In the genomic region with DNA sequence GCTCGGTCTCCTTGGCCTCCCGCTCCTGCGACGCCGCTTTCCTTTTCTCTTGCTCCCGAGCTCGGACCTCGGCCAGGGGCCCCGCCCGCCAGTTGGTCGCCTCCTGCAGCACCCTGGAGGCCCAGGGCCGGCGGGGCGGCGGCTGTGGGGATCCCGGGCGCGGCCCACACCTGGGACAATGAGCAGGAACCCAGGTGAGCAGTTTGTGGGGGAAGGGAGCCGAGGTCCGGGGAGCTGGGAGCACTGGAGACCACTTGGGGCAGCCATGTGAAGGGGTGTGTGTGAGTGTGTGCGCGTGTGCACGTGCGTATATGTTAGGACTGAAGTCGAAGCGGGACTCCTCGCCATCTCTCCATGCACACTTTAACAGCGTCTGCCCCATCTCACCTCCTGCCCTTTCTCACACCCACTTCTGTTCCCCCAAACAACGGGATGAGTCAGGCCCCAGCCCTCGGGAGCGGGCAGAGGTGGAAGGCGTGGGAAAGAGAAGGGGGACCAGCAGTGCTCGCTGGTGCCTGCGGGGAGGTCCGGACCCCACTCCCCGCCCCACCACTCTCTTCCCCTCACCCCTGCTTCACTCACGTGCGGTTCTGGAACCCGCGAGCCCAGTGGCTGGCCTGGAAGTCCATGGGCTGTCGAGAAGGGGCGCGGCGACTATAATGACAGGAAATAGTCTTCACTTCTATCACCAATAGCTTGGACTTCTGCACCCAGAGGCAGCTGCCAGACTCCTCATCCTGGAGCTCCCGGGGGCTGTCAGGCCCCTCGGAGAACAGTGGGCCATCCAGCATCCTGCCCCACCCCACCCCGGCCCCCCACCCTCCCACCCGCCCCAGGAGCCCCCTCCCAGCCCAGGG, we compare ENCODE assay signal across 5 cellular contexts. TPM values are rescaled to one million over a fixed set of nuclear protein-coding genes. Genes with fewer than 3 reads are reported as not detected.
DNase-seq lines count a peak whose midpoint lies in the region; ATAC-seq and TF ChIP-seq lines count a peak whose summit lies in the region.

No MANE protein-coding gene starts in this region.

- no peaks in the 10 kb centered on the region for H3K9me3 ChIP-seq in SK-N-MC (ENCODE audit: low read depth, low read length)
- no peaks in the 10 kb centered on the region for H3K9me3 ChIP-seq in heart right ventricle

- H3K9ac ChIP-seq in SK-N-MC (ENCODE audit: insufficient read length) = no peak overlapping the region

- H3K36me3 ChIP-seq in SK-N-MC (ENCODE audit: insufficient read depth, low read length) (peaks cover 11% of the 10 kb centered on the region; the same call in 1 of the 2 replicates), heart right ventricle (peaks cover 0 to 35% (median 16%) of the 10 kb centered on the region in 9 donors)

- peak overlapping the region; percentile 82 for H3K4me3 ChIP-seq in SK-N-MC
- peak overlapping the region in 9 of 10 donors; percentile 35 to 56 (median 48) for H3K4me3 ChIP-seq in heart right ventricle

- H3K27me3 ChIP-seq in heart right ventricle = peaks cover 4 to 77% (median 52%) of the 10 kb centered on the region in 7 donors

- peaks cover 13 to 64% (median 42%) of the 10 kb centered on the region in 9 donors for H3K4me1 ChIP-seq in heart right ventricle

- peak; percentile 21 for ATAC-seq in GM21529 (IDR thresholded peaks at IDR 0.05; ENCODE audit: unreplicated experiment)
- peak in 1 of 8 donors; percentile 1 for ATAC-seq in heart right ventricle

- DNase-seq in SK-N-MC (ENCODE audit: low read depth, low spot score) = no peak
- DNase-seq in heart right ventricle = peak in 1 of 2 donors; percentile 22
- no peak for DNase-seq in occipital lobe (lab: John Stamatoyannopoulos, UW)

- no peak for TF ChIP-seq CTCF in heart right ventricle (IDR thresholded peaks at IDR 0.05)

- H3K27ac ChIP-seq in SK-N-MC = no peak overlapping the region
- H3K27ac ChIP-seq in heart right ventricle = no peak overlapping the region
- peak overlapping the region; percentile 52 for H3K27ac ChIP-seq in temporal lobe (ENCODE audit: low read depth, low read length)

- intact Hi-C loops in heart right ventricle (cut with DNase I) = loop anchor here in 2 of 10 donors (5.0 to 10.0 kb wide), 2 partner anchors 144 to 146 kb away; a partner anchor contains a TSS

- WGBS in heart right ventricle, 2 donors = 2% methylated on average over 42 to 48 of the region's 48 CpGs

RNA-seq across cellular contexts. Expression of a gene that starts 0.5 kb away (rescaled TPM):
- total RNA-seq in heart right ventricle = 1 to 10 TPM in 1 of 10 donors, under 1 TPM in 9; 0.19 to 1.4 (median 0.49) TPM
- under 1 TPM; 0.19 to 0.37 TPM for polyA plus RNA-seq in heart right ventricle
- total RNA-seq in temporal lobe = 11.1 TPM
- total RNA-seq in occipital lobe = 9.2 TPM

RNA-seq across cellular contexts. Expression of a gene that starts 19.9 kb away (rescaled TPM):
- 100 to 1,000 TPM in 5 of 10 donors, 10 to 100 TPM in 5; 79.4 to 110 (median 100) TPM for total RNA-seq in heart right ventricle
- 10 to 100 TPM; 71.0 to 77.5 TPM for polyA plus RNA-seq in heart right ventricle
- total RNA-seq in temporal lobe = 19.4 TPM
- total RNA-seq in occipital lobe = 27.9 TPM

RNA-seq across cellular contexts. Expression of a gene that starts 20.6 kb away (rescaled TPM):
- not detected for total RNA-seq in heart right ventricle
- not detected for polyA plus RNA-seq in heart right ventricle
- total RNA-seq in temporal lobe = not detected
- not detected for total RNA-seq in occipital lobe

RNA-seq across cellular contexts. Expression of a gene that starts 27.2 kb away (rescaled TPM):
- total RNA-seq in heart right ventricle (under 1 TPM in 9 of 10 donors, not detected in 1; 0.13 to 0.47 (median 0.20) TPM), temporal lobe (6.6 TPM), occipital lobe (6.2 TPM)
- under 1 TPM; 0.20 to 0.22 TPM for polyA plus RNA-seq in heart right ventricle

RNA-seq across cellular contexts. Expression of a gene that starts 41.4 kb away (rescaled TPM):
- 10 to 100 TPM; 44.2 to 90.8 (median 54.8) TPM for total RNA-seq in heart right ventricle
- 10 to 100 TPM; 30.3 to 48.3 TPM for polyA plus RNA-seq in heart right ventricle
- total RNA-seq in temporal lobe = 70.3 TPM
- total RNA-seq in occipital lobe = 67.5 TPM
